In genomic region chr9:94232428-94232827, GRCh38 we compare ENCODE assay signal across 22 cellular contexts. TPM values are rescaled to one million over a fixed set of nuclear protein-coding genes. Genes with fewer than 3 reads are reported as not detected.
A peak's percentile ranks its signal among the peaks of the same experiment; 100 is the strongest.
DNase-seq lines count a peak whose midpoint lies in the region; ATAC-seq, FAIRE-seq and TF ChIP-seq lines count a peak whose summit lies in the region.
"Had no signal": no experiment of that assay in that cellular context is flagged by ENCODE, and none has a peak within 500 bp of the region (broad histone marks: within the 10 kb centered on the region; RNA-seq: fewer than 3 reads in every experiment).

No MANE protein-coding gene starts in this region.

- H3K36me3 ChIP-seq in HEK293 (ENCODE audit: control insufficient read depth in 2 of 2, insufficient read depth in 1 of 2, low read length in 2 of 2) (no peaks in the 10 kb centered on the region), neural progenitor cell (no peaks in the 10 kb centered on the region)
- H3K36me3 ChIP-seq: BE2C, BLaER1 had no signal

- H3K27ac ChIP-seq in HEK293 (ENCODE audit: extremely low read depth, low read depth, low read length): no peak overlapping the region
- no peak overlapping the region for H3K27ac ChIP-seq in neural progenitor cell
- H3K27ac ChIP-seq: BLaER1 had no signal

- no peak for ATAC-seq in GM21723 (IDR thresholded peaks at IDR 0.05; ENCODE audit: unreplicated experiment)

- peak overlapping the region; percentile 20 for H2AFZ ChIP-seq in neural progenitor cell (replicated peaks)

- H3K27ac Mint-ChIP-seq in neural progenitor cell: no peak overlapping the region
- H3K27ac Mint-ChIP-seq: CD14-positive monocyte; CD4-positive, alpha-beta memory T cell; CD4-positive, CD25-positive, alpha-beta regulatory T cell; CD8-positive, alpha-beta memory T cell had no signal

- peaks cover 2% of the 10 kb centered on the region for H3K27me3 Mint-ChIP-seq in neural progenitor cell (ENCODE audit: insufficient read depth, low read depth)

- POLR2A ChIA-PET in HEK293 (lab: Yijun Ruan, JAX): no interaction called here

- no peak for DNase-seq in H54 (ENCODE audit: insufficient read length, low spot score)
- DNase-seq in neural progenitor cell (ENCODE audit: low spot score): no peak
- no peak for DNase-seq in pons (ENCODE audit: low spot score)
- DNase-seq: 8988T; ACHN; BE2C; C1 segment of cervical spinal cord; CD4-positive, alpha-beta memory T cell; CD4-positive, CD25-positive, alpha-beta regulatory T cell; CD8-positive, alpha-beta memory T cell; COR-L47; DMS 273 treated with DMSO at 0.1 percent for 48 hours; DMS79 treated with DMSO at 0.1 percent for 48 hours; GF-D8 had no signal

- no peak overlapping the region for H3K9ac ChIP-seq in neural progenitor cell
- H3K9ac ChIP-seq: BLaER1 had no signal

- no peak overlapping the region for H3K4me3 Mint-ChIP-seq in neural progenitor cell
- H3K4me3 Mint-ChIP-seq: CD14-positive monocyte; CD4-positive, alpha-beta memory T cell; CD4-positive, CD25-positive, alpha-beta regulatory T cell; CD8-positive, alpha-beta memory T cell had no signal

- TF ChIP-seq CTCF in HEK293 (tag by site-specific recombination; IDR thresholded peaks at IDR 0.05) (no peak), neural progenitor cell (IDR thresholded peaks at IDR 0.05) (no peak)

- no peaks in the 10 kb centered on the region for H4K20me1 ChIP-seq in neural progenitor cell (ENCODE audit: low read depth)
- H4K20me1 ChIP-seq: BLaER1 had no signal

- peaks cover 6% of the 10 kb centered on the region for H3K9me3 Mint-ChIP-seq in neural progenitor cell

- H3K36me3 Mint-ChIP-seq in neural progenitor cell: no peaks in the 10 kb centered on the region
- H3K36me3 Mint-ChIP-seq: CD14-positive monocyte; CD4-positive, CD25-positive, alpha-beta regulatory T cell had no signal

- no peak overlapping the region for H3K4me2 ChIP-seq in neural progenitor cell
- H3K4me2 ChIP-seq: BLaER1 had no signal

- no peak for TF ChIP-seq POLR2A in H54 (IDR thresholded peaks at IDR 0.05; ENCODE audit: low read depth, low read length)

- H3K4me1 Mint-ChIP-seq in neural progenitor cell: no peaks in the 10 kb centered on the region
- H3K4me1 Mint-ChIP-seq: CD14-positive monocyte; CD4-positive, alpha-beta memory T cell; CD4-positive, CD25-positive, alpha-beta regulatory T cell; CD8-positive, alpha-beta memory T cell had no signal

- H3K4me1 ChIP-seq in HEK293 (ENCODE audit: control insufficient read depth, insufficient read depth, low read length) (no peaks in the 10 kb centered on the region), neural progenitor cell (no peaks in the 10 kb centered on the region)
- H3K4me1 ChIP-seq: BE2C, BLaER1 had no signal

- H3K27me3 ChIP-seq in neural progenitor cell: no peaks in the 10 kb centered on the region
- H3K27me3 ChIP-seq: BE2C, BLaER1 had no signal

- H3K4me3 ChIP-seq in HEK293 (ENCODE audit: low read depth, low read length): no peak overlapping the region
- H3K4me3 ChIP-seq in neural progenitor cell: no peak overlapping the region
- H3K4me3 ChIP-seq: BLaER1 had no signal

- no peaks in the 10 kb centered on the region for H3F3A ChIP-seq in neural progenitor cell (ENCODE audit: low read depth)

- CTCF ChIA-PET in HEK293 (lab: Yijun Ruan, JAX): interaction anchor here (0.7 to 1.1 kb wide), 2 partner anchors 22 to 82 kb away, joined by 3 read pairs; no protein-coding TSS in a partner anchor

- FAIRE-seq in H54 (lab: Jason Lieb, UNC): peak; percentile 71
- FAIRE-seq: A204.1, G401.6, GM12891, GM19239 had no signal

- H3K9me3 ChIP-seq in HEK293 (ENCODE audit: control insufficient read depth, insufficient read depth, low read depth, low read length): no peaks in the 10 kb centered on the region
- H3K9me3 ChIP-seq in neural progenitor cell (ENCODE audit: low read depth): no peaks in the 10 kb centered on the region
- H3K9me3 ChIP-seq: BE2C had no signal

- no peaks in the 10 kb centered on the region for H3K79me2 ChIP-seq in neural progenitor cell (ENCODE audit: low read depth)

TF ChIP-seq in HEK293, 187 proteins besides CTCF, POLR2A, EP300 and RAD21:
- no peak for TF ChIP-seq PRDM10 (tag by site-specific recombination; IDR thresholded peaks at IDR 0.05)
- 0 out of 2 replicates have a peak, but pooled peaks have one; percentile 14 for TF ChIP-seq ATF2 (tag by site-specific recombination; IDR thresholded peaks at IDR 0.05; ENCODE audit: low read depth)
TF ChIP-seq in HEK293: peak in this region for 1.

RNA-seq across cellular contexts. Expression of gene ZNF169, which starts 26.7 kb away (rescaled TPM):
- 9.4 and 14.4 TPM in 2 replicates for total RNA-seq in neural progenitor cell (ENCODE audit: low replicate concordance)
